ENCODE assay signal across 1 cellular context in genomic region chr12:128864516-128865186, GRCh38.
TF ChIP-seq lines count a peak whose summit lies in the region.

No MANE protein-coding gene starts in this region.

TF ChIP-seq in K562, 482 proteins besides CTCF, POLR2A, EP300 and RAD21:
- TF ChIP-seq CGGBP1 (CRISPR knock-in tag; IDR thresholded peaks at IDR 0.05): no peak
- TF ChIP-seq THRB (CRISPR knock-in tag; conservative IDR thresholded peaks at IDR 0.05): no peak
- no peak for TF ChIP-seq MLX (CRISPR knock-in tag; conservative IDR thresholded peaks at IDR 0.05)
TF ChIP-seq in K562: peak in this region for 0.
